8 cellular contexts compared by ENCODE assay signal in the genomic region with DNA sequence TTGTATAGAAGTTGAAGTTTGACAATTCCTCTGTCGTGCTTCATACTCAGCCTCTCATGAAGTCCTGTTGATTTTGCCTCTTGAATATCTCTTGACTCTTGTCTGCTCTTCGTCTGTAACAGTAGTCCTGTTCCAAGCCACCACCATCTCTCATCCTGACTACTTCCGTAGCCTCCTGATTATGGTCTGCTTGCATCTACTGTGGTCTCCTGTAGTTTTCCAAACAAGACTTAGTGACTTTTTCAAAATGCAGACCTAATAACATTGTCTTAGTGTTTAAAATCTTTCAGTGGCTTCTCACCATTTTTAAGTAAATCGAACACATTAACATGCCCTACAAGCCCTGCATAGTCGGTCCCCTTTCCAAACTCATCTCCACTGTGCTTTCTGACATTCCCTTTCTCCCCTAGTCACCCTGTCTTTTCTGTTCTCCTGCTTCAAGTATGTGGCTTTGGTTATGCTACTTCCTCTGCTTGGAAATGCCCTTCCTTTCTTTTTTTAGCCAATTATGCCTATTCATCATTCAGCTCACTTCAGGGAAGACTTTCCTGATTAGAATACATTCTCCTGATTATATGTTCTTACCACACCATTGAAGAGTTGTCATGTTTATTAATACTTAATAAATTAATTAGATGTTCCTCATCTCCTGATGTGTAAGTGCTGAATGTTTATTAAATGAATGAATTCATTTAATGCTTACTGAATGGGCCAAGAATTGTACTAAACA. TPM values are rescaled to one million over a fixed set of nuclear protein-coding genes. Genes with fewer than 3 reads are reported as not detected.
A peak's percentile ranks its signal among the peaks of the same experiment; 100 is the strongest.
DNase-seq lines count a peak whose midpoint lies in the region; ATAC-seq and TF ChIP-seq lines count a peak whose summit lies in the region.

No MANE protein-coding gene starts in this region.

- H3K27me3 ChIP-seq in iPS-15b (ENCODE audit: control insufficient read depth, insufficient read depth, low read length) = no peaks in the 10 kb centered on the region
- no peaks in the 10 kb centered on the region for H3K27me3 ChIP-seq in stomach smooth muscle (ENCODE audit: control insufficient read depth in 1 of 2, insufficient read depth in 2 of 2, low read length in 2 of 2)

- H3K36me3 Mint-ChIP-seq in activated T-cell treated with anti-CD3 and anti-CD28 coated beads, Interleukin-2, amount 50 U/mL, for 4 hours (ENCODE audit: insufficient read depth) = peaks cover 4% of the 10 kb centered on the region

- H3K4me1 Mint-ChIP-seq in activated T-cell treated with anti-CD3 and anti-CD28 coated beads, Interleukin-2, amount 50 U/mL, for 4 hours (ENCODE audit: low read depth) = peaks cover 40% of the 10 kb centered on the region

- H3K9me3 ChIP-seq in iPS-15b (ENCODE audit: control insufficient read depth, insufficient read depth, low read length) (no peaks in the 10 kb centered on the region), stomach smooth muscle (ENCODE audit: control insufficient read depth in 2 of 2, low read length in 2 of 2) (no peaks in the 10 kb centered on the region)

- no peaks in the 10 kb centered on the region for H3K9me3 Mint-ChIP-seq in activated T-cell treated with anti-CD3 and anti-CD28 coated beads, Interleukin-2, amount 50 U/mL, for 4 hours

- no peak for ATAC-seq in activated T-cell treated with anti-CD3 and anti-CD28 coated beads, Interleukin-2, amount 50 U/mL, for 4 hours
- ATAC-seq in HG02852 (IDR thresholded peaks at IDR 0.05; ENCODE audit: unreplicated experiment) (no peak), HG03039 (IDR thresholded peaks at IDR 0.05; ENCODE audit: unreplicated experiment) (no peak), GM21390 (IDR thresholded peaks at IDR 0.05; ENCODE audit: unreplicated experiment) (no peak)

- H3K4me3 ChIP-seq in WI38 (ENCODE audit: low read depth, low read length) (peak overlapping the region; percentile 77), iPS-15b (ENCODE audit: low read depth, low read length) (peak overlapping the region; percentile 91), stomach smooth muscle (ENCODE audit: low read length in 2 of 2) (peak overlapping the region; percentile 47 to 87)

- H3K27me3 Mint-ChIP-seq in activated T-cell treated with anti-CD3 and anti-CD28 coated beads, Interleukin-2, amount 50 U/mL, for 4 hours (ENCODE audit: low read depth) = no peaks in the 10 kb centered on the region

- H3K4me1 ChIP-seq in iPS-15b (ENCODE audit: control insufficient read depth, insufficient read depth, low read length) (peaks cover 10% of the 10 kb centered on the region), stomach smooth muscle (ENCODE audit: control insufficient read depth, insufficient read depth, low read length) (peaks cover 7% of the 10 kb centered on the region)

- H3K9ac ChIP-seq in iPS-15b (ENCODE audit: low read depth, low read length) (no peak overlapping the region), stomach smooth muscle (ENCODE audit: low read length in 2 of 2) (peak overlapping the region in 1 of 2 donors; percentile 95)

- no peak for TF ChIP-seq CTCF in WI38 (IDR thresholded peaks at IDR 0.05; ENCODE audit: low read depth, low read length)

- no peak overlapping the region for H3K27ac ChIP-seq in stomach smooth muscle (ENCODE audit: low read length)

- H3K4me3 Mint-ChIP-seq in activated T-cell treated with anti-CD3 and anti-CD28 coated beads, Interleukin-2, amount 50 U/mL, for 4 hours = peak overlapping the region; percentile 98

- no peak for DNase-seq in activated T-cell treated with anti-CD3 and anti-CD28 coated beads, Interleukin-2, amount 50 U/mL, for 4 hours
- DNase-seq in activated T-cell treated with anti-CD3 and anti-CD28 coated beads, Interleukin-2, amount 50 U/mL, for 48 hours = no peak

- H3K36me3 ChIP-seq in iPS-15b (ENCODE audit: control insufficient read depth, insufficient read depth, low read length) = no peaks in the 10 kb centered on the region
- H3K36me3 ChIP-seq in stomach smooth muscle (ENCODE audit: control insufficient read depth in 2 of 2, insufficient read depth in 2 of 2, low read length in 2 of 2) = no peaks in the 10 kb centered on the region

RNA-seq across cellular contexts. Expression of gene SCYL2, which starts 2.0 kb away (rescaled TPM):
- 10 to 100 TPM; 32.2 to 37.5 (median 34.4) TPM for total RNA-seq in activated T-cell treated with anti-CD3 and anti-CD28 coated beads, Interleukin-2, amount 50 U/mL, for 4 hours

RNA-seq across cellular contexts. Expression of gene DEPDC4, which starts 2.1 kb away (rescaled TPM):
- 1 to 10 TPM in 1 of 3 donors, under 1 TPM in 2; 0.51 to 1.2 (median 0.53) TPM for total RNA-seq in activated T-cell treated with anti-CD3 and anti-CD28 coated beads, Interleukin-2, amount 50 U/mL, for 4 hours
